17 cellular contexts compared by ENCODE assay signal in genomic region chr14:90266441-90267154, GRCh38.
"Had no signal": no experiment of that assay in that cellular context is flagged by ENCODE, and none has a peak within 500 bp of the region (broad histone marks: within the 10 kb centered on the region; RNA-seq: fewer than 3 reads in every experiment).

No MANE protein-coding gene starts in this region.

- H3K4me3 ChIP-seq: body of pancreas, skin epidermis, transverse colon had no signal

- H3K27ac ChIP-seq: body of pancreas, skin epidermis, transverse colon had no signal

- H3K4me1 Mint-ChIP-seq: WTC11 had no signal

- H3K27me3 Mint-ChIP-seq: naive thymus-derived CD4-positive, alpha-beta T cell had no signal

- DNase-seq: activated CD4-positive, alpha-beta T cell treated with anti-CD3 and anti-CD28 coated beads for 4 hours; activated CD8-positive, alpha-beta T cell treated with anti-CD3 and anti-CD28 coated beads, Interleukin-2, amount 10 ng/mL, durations not matched to agents 7 days and 5 days; activated naive CD4-positive, alpha-beta T cell treated with anti-CD3 and anti-CD28 coated beads for 36 hours; body of pancreas; central memory CD4-positive, alpha-beta T cell; effector memory CD4-positive, alpha-beta T cell; foreskin melanocyte; left cardiac atrium; mammary epithelial cell; naive thymus-derived CD4-positive, alpha-beta T cell; nucleus accumbens; stimulated activated CD4-positive, alpha-beta T cell treated with anti-CD3 and anti-CD28 coated beads, Interleukin-15, amount 100 ng/mL, for 24 hours; stimulated activated CD4-positive, alpha-beta T cell treated with anti-CD3 and anti-CD28 coated beads, Interleukin-4, amount 100 ng/mL, for 1 hour; stimulated activated naive CD4-positive, alpha-beta T cell treated with Interleukin-2 at 50 U/mL for 16 hours; transverse colon had no signal

- H3K27ac Mint-ChIP-seq: activated CD8-positive, alpha-beta T cell treated with anti-CD3 and anti-CD28 coated beads, Interleukin-2, amount 10 ng/mL, durations not matched to agents 7 days and 5 days; activated naive CD4-positive, alpha-beta T cell treated with anti-CD3 and anti-CD28 coated beads for 36 hours; WTC11 had no signal

- ATAC-seq: activated CD8-positive, alpha-beta T cell treated with anti-CD3 and anti-CD28 coated beads, Interleukin-2, amount 10 ng/mL, durations not matched to agents 7 days and 5 days; body of pancreas; naive thymus-derived CD4-positive, alpha-beta T cell; WTC11 had no signal

- H3K9me3 Mint-ChIP-seq: activated naive CD4-positive, alpha-beta T cell treated with anti-CD3 and anti-CD28 coated beads for 36 hours; naive thymus-derived CD4-positive, alpha-beta T cell; WTC11 had no signal

- H3K4me1 ChIP-seq: body of pancreas, transverse colon had no signal

- H3K27me3 ChIP-seq: body of pancreas, transverse colon had no signal

- H3K9me3 ChIP-seq: body of pancreas, transverse colon had no signal

- H3K4me3 Mint-ChIP-seq: activated CD8-positive, alpha-beta T cell treated with anti-CD3 and anti-CD28 coated beads, Interleukin-2, amount 10 ng/mL, durations not matched to agents 7 days and 5 days; activated naive CD4-positive, alpha-beta T cell treated with anti-CD3 and anti-CD28 coated beads for 36 hours; naive thymus-derived CD4-positive, alpha-beta T cell; WTC11 had no signal
